Comparison of ENCODE assay signal across 8 cellular contexts in the genomic region with DNA sequence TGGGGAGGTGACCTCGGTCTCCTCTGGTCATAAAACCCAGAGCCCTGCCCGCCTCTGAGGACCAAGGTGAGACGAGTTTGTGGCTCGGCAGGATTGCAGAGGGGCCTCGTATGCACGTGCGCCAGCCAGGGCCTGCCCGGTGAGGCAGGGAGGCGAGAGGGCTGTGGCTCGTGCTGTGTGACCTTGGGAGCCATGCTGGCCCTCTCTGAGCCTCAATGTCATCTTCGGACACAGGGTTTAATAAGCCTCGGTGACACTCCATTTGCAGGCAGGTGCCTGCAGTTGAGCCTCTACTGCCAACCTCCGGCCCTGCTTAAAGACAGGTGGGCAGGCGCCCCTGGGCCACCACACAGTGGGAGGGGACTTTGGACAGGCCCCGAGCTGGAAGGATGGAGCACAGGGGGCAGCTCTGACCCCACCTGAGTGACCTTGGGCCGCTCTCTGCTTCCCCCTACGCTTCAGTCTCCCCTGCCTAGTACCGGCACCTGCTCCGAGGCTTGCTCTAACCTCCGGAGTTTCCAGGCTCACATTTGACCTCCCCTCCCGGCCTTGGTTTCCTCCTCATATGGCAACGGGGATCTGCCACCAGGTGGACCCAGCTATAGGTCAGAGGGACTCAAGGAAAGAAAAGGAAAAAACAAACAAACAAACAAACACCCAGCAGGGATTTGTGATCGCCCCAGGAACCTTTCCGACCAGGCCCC. TPM values are rescaled to one million over a fixed set of nuclear protein-coding genes. Genes with fewer than 3 reads are reported as not detected.
DNase-seq lines count a peak whose midpoint lies in the region; FAIRE-seq and TF ChIP-seq lines count a peak whose summit lies in the region.

No MANE protein-coding gene starts in this region.

- POLR2A ChIA-PET in CD4-positive, alpha-beta memory T cell (lab: Charles Lee; ENCODE audit: partially characterized antibody) = interaction anchor here (0.9 to 4.2 kb wide), 5 partner anchors 13 to 46 kb away, joined by 3 to 25 read pairs (median 6); no protein-coding TSS in a partner anchor
- POLR2A ChIA-PET in H1 (lab: Charles Lee; ENCODE audit: partially characterized antibody) = interaction anchor here (0.6 to 3.8 kb wide), 10 partner anchors 9 to 212 kb away, joined by 3 to 22 read pairs (median 4); a partner anchor contains a TSS

- H2AFZ ChIP-seq in H1 (ENCODE audit: low read length) (no peak overlapping the region), neuronal stem cell (ENCODE audit: low read length) (no peak overlapping the region)

- H4K91ac ChIP-seq in H1 (replicated peaks; ENCODE audit: insufficient read length, low read length) (no peak overlapping the region), neuronal stem cell (ENCODE audit: low read depth, low read length, poor library complexity) (no peak overlapping the region)

- peaks cover 0 to 12% of the 10 kb centered on the region in 2 donors for H3K36me3 Mint-ChIP-seq in CD4-positive, alpha-beta memory T cell

- no peak overlapping the region for H2BK15ac ChIP-seq in H1 (ENCODE audit: low read length)
- H2BK15ac ChIP-seq in neuronal stem cell (ENCODE audit: low read length) = no peak overlapping the region

- H3K4me3 Mint-ChIP-seq in CD4-positive, alpha-beta memory T cell = peak overlapping the region; percentile 84 to 90 (median 88)

- WGBS in H1 (ENCODE audit: extremely low coverage in 1 of 2, insufficient coverage in 1 of 2, insufficient read length in 1 of 2, insufficient replicate concordance in 2 of 2, low coverage in 1 of 2, low lambda C conversion rate in 2 of 2, missing lambda C conversion rate in 1 of 2), 2 experiments = 71% methylated on average over 24 of the region's 24 CpGs; no CpG with 5 or more reads in 1 of the 2 experiments
- no CpG with 5 or more reads among the region's 24 CpGs for WGBS in neuronal stem cell (ENCODE audit: extremely low coverage in 2 of 2, insufficient read length in 2 of 2, insufficient replicate concordance in 1 of 2), 2 donors

- H2BK20ac ChIP-seq in H1 (ENCODE audit: low read length) = no peak overlapping the region

- H2BK5ac ChIP-seq in H1 (ENCODE audit: low read depth, low read length) (peak overlapping the region; percentile 66; the same call in 1 of the 2 replicates), neuronal stem cell (ENCODE audit: low read length) (no peak overlapping the region)

- H3K14ac ChIP-seq in H1 (ENCODE audit: insufficient read length) = no peak overlapping the region
- no peak overlapping the region for H3K14ac ChIP-seq in neuronal stem cell (ENCODE audit: low read length)

- TF ChIP-seq RAD21 in H1 (IDR thresholded peaks at IDR 0.05 in 1 of 2, conservative IDR thresholded peaks at IDR 0.05 in 1 of 2; ENCODE audit: low read depth in 2 of 2, low read length in 2 of 2) = no peak

- H2BK120ac ChIP-seq in H1 (replicated peaks; ENCODE audit: low read depth, low read length) (no peak overlapping the region), neuronal stem cell (ENCODE audit: low read depth, low read length) (no peak overlapping the region)

- H3K4me2 ChIP-seq in H1 (ENCODE audit: insufficient read depth in 1 of 2, low read depth in 2 of 2, low read length in 2 of 2) (peak overlapping the region; percentile 59 to 86), neuronal stem cell (ENCODE audit: insufficient read depth, low read length, poor library complexity, severe bottlenecking) (peak overlapping the region; percentile 91)

- H3K4ac ChIP-seq in H1 (replicated peaks; ENCODE audit: insufficient read length, low read depth, low read length) (no peak overlapping the region), neuronal stem cell (ENCODE audit: low read length) (no peak overlapping the region)

- H3K9me3 Mint-ChIP-seq in CD4-positive, alpha-beta memory T cell = no peaks in the 10 kb centered on the region

- peaks cover 24 to 63% of the 10 kb centered on the region in 2 experiments; a peak in 3 of 4 replicates for H3K79me2 ChIP-seq in H1 (ENCODE audit: control insufficient read depth in 1 of 2, insufficient read depth in 2 of 2, low read length in 2 of 2)

- peaks cover 33% of the 10 kb centered on the region in 2 experiments for H4K20me1 ChIP-seq in H1 (replicated peaks in 1 of 2; ENCODE audit: control insufficient read depth in 1 of 2, insufficient read depth in 2 of 2, low read length in 2 of 2)

- DNase-seq in CD4-positive, alpha-beta memory T cell = no peak
- DNase-seq in NT2/D1 (ENCODE audit: low read depth, low spot score) = no peak
- DNase-seq in H1 (ENCODE audit: low read depth in 1 of 2, low spot score in 2 of 2) = no peak
- no peak for DNase-seq in neuronal stem cell (ENCODE audit: low spot score)
- DNase-seq in NCI-H2081 (lab: John Stamatoyannopoulos, UW) = no peak
- no peak for DNase-seq in ureter (ENCODE audit: low spot score)
- DNase-seq in NAMALWA (ENCODE audit: low spot score) = no peak
- DNase-seq in amniotic stem cell (lab: John Stamatoyannopoulos, UW) = no peak

- H3K79me1 ChIP-seq in H1 (ENCODE audit: low read depth, low read length) = peaks cover 8% of the 10 kb centered on the region
- peaks cover 34% of the 10 kb centered on the region for H3K79me1 ChIP-seq in neuronal stem cell (ENCODE audit: low read depth, low read length)

- intact Hi-C loops in CD4-positive, alpha-beta memory T cell (cut with micrococcal nuclease) = loop anchor here (10.0 kb wide), 1 partner anchor 489 kb away; a partner anchor contains a TSS

- no peaks in the 10 kb centered on the region for H3K27me3 Mint-ChIP-seq in CD4-positive, alpha-beta memory T cell

- no peak overlapping the region for H3K56ac ChIP-seq in H1 (replicated peaks; ENCODE audit: insufficient read length, low read depth, low read length)

- H3K27ac ChIP-seq in CD4-positive, alpha-beta memory T cell (ENCODE audit: low read depth, low read length) = peak overlapping the region; percentile 72
- H3K27ac ChIP-seq in H1 (ENCODE audit: low read depth, low read length) (no peak overlapping the region), neuronal stem cell (replicated peaks; ENCODE audit: low read length) (no peak overlapping the region)

- H2BK12ac ChIP-seq in H1 (ENCODE audit: low read depth, low read length) (no peak overlapping the region), neuronal stem cell (ENCODE audit: low read length) (peak overlapping the region; percentile 30)

- H3K23me2 ChIP-seq in H1 (ENCODE audit: low read depth, low read length) = peaks cover 6% of the 10 kb centered on the region; the same call in 1 of the 2 replicates

- peak overlapping the region in 1 of 2 donors; percentile 58 for H3K4me3 ChIP-seq in CD4-positive, alpha-beta memory T cell (ENCODE audit: low read length in 2 of 2)
- peak overlapping the region; percentile 84 for H3K4me3 ChIP-seq in NT2/D1 (ENCODE audit: insufficient read length, low read depth)
- H3K4me3 ChIP-seq in H1 (ENCODE audit: extremely low read depth in 1 of 4, insufficient read depth in 2 of 4, low read depth in 3 of 4, low read length in 4 of 4) = peak overlapping the region; percentile 63 to 94 (median 73)
- H3K4me3 ChIP-seq in neuronal stem cell (ENCODE audit: low read length in 2 of 2) = peak overlapping the region; percentile 65 to 88

- peaks cover 15 to 46% (median 30%) of the 10 kb centered on the region in 4 donors for H3K4me1 Mint-ChIP-seq in CD4-positive, alpha-beta memory T cell

- no peak for TF ChIP-seq EP300 in H1 (IDR thresholded peaks at IDR 0.05; ENCODE audit: borderline replicate concordance in 1 of 2, low read depth in 2 of 2, low read length in 2 of 2)

- H3K18ac ChIP-seq in H1 (ENCODE audit: extremely low read depth, low read length) = no peak overlapping the region
- H3K18ac ChIP-seq in neuronal stem cell (ENCODE audit: low read length) = peak overlapping the region; percentile 11

- H3K27ac Mint-ChIP-seq in CD4-positive, alpha-beta memory T cell = peak overlapping the region; percentile 88 to 97 (median 92)

- H3K23ac ChIP-seq in H1 (ENCODE audit: insufficient read length) (no peak overlapping the region), neuronal stem cell (ENCODE audit: low read depth, low read length, poor library complexity) (peak overlapping the region; percentile 53)

- no peak; a peak in 1 of 3 replicates for TF ChIP-seq POLR2A in H1 (IDR thresholded peaks at IDR 0.05; ENCODE audit: control extremely low read depth in 1 of 2, low read depth in 2 of 2, low read length in 2 of 2)

- H3K4me1 ChIP-seq in CD4-positive, alpha-beta memory T cell (ENCODE audit: insufficient read depth, low read length) = peaks cover 66% of the 10 kb centered on the region
- H3K4me1 ChIP-seq in NT2/D1 (ENCODE audit: insufficient read depth, insufficient read length) (peaks cover 45% of the 10 kb centered on the region), H1 (replicated peaks in 1 of 4; ENCODE audit: control insufficient read depth in 3 of 4, insufficient read depth in 4 of 4, low read length in 3 of 4) (peaks cover 0 to 39% (median 21%) of the 10 kb centered on the region in 4 experiments; a peak in 6 of 7 replicates), neuronal stem cell (ENCODE audit: control insufficient read depth in 2 of 2, insufficient read depth in 1 of 2, low read depth in 1 of 2, low read length in 2 of 2) (peaks cover 11% of the 10 kb centered on the region in 2 donors)

- H3K9ac ChIP-seq in NT2/D1 (ENCODE audit: insufficient read length, low read depth) = peak overlapping the region; percentile 90
- no peak overlapping the region for H3K9ac ChIP-seq in H1 (replicated peaks in 1 of 4; ENCODE audit: extremely low read depth in 1 of 4, low read depth in 3 of 4, low read length in 3 of 4)
- no peak overlapping the region for H3K9ac ChIP-seq in neuronal stem cell (ENCODE audit: low read depth, low read length, poor library complexity)

- peak; percentile 45 for FAIRE-seq in H1 (lab: Jason Lieb, UNC)

- no peaks in the 10 kb centered on the region for H3K27me3 ChIP-seq in CD4-positive, alpha-beta memory T cell (ENCODE audit: insufficient read depth, low read length)
- H3K27me3 ChIP-seq in NT2/D1 (ENCODE audit: insufficient read depth, insufficient read length) (peaks cover 14% of the 10 kb centered on the region), H1 (replicated peaks in 1 of 4; ENCODE audit: control insufficient read depth in 3 of 4, extremely low read depth in 1 of 4, insufficient read depth in 3 of 4, low read length in 3 of 4) (peaks cover 10 to 15% (median 13%) of the 10 kb centered on the region in 4 experiments), neuronal stem cell (ENCODE audit: control insufficient read depth in 3 of 3, insufficient read depth in 3 of 3, low read depth in 1 of 3, low read length in 3 of 3) (peaks cover 4 to 14% (median 12%) of the 10 kb centered on the region in 3 experiments)

- CTCF ChIA-PET in CD4-positive, alpha-beta memory T cell (lab: Charles Lee; ENCODE audit: partially characterized antibody) = no interaction called here
- CTCF ChIA-PET in H1 (lab: Charles Lee; ENCODE audit: partially characterized antibody) = interaction anchor here (0.5 to 1.4 kb wide), 3 partner anchors 10 to 93 kb away, joined by 3 to 4 read pairs (median 3); a partner anchor contains a TSS

- no peak overlapping the region for H4K5ac ChIP-seq in H1 (ENCODE audit: insufficient read length, low read depth, low read length)

- H3K9me3 ChIP-seq in CD4-positive, alpha-beta memory T cell (ENCODE audit: control insufficient read depth in 1 of 2, low read length in 2 of 2) = no peaks in the 10 kb centered on the region
- H3K9me3 ChIP-seq in NT2/D1 (ENCODE audit: insufficient read depth, low read length) (no peaks in the 10 kb centered on the region), H1 (ENCODE audit: insufficient read depth in 2 of 2, low read depth in 1 of 2, low read length in 1 of 2) (no peaks in the 10 kb centered on the region), neuronal stem cell (replicated peaks in 1 of 2; ENCODE audit: control insufficient read depth in 2 of 2, insufficient read depth in 1 of 2, low read depth in 1 of 2, low read length in 2 of 2) (no peaks in the 10 kb centered on the region)

- H3K36me3 ChIP-seq in CD4-positive, alpha-beta memory T cell (ENCODE audit: insufficient read depth, low read length) = no peaks in the 10 kb centered on the region
- peaks cover 40% of the 10 kb centered on the region for H3K36me3 ChIP-seq in NT2/D1 (ENCODE audit: insufficient read depth, insufficient read length, low read length)
- H3K36me3 ChIP-seq in H1 (ENCODE audit: control insufficient read depth in 2 of 4, insufficient read depth in 4 of 4, low read length in 3 of 4) = no peaks in the 10 kb centered on the region
- H3K36me3 ChIP-seq in neuronal stem cell (replicated peaks in 1 of 2; ENCODE audit: control insufficient read depth in 2 of 2, insufficient read depth in 2 of 2, low read length in 2 of 2) = peaks cover 2 to 6% of the 10 kb centered on the region in 2 donors

- H2AK5ac ChIP-seq in H1 (ENCODE audit: low read depth, low read length) (no peak overlapping the region), neuronal stem cell (ENCODE audit: low read depth, low read length) (peak overlapping the region; percentile 5)

- peak in 2 of 3 experiments; percentile 16 to 29; a peak in 2 of 4 replicates for TF ChIP-seq CTCF in H1 (IDR thresholded peaks at IDR 0.05; ENCODE audit: control extremely low read depth in 1 of 3, insufficient read depth in 1 of 3, low read depth in 1 of 3, low read length in 3 of 3)

- H4K8ac ChIP-seq in H1 (ENCODE audit: extremely low read depth, insufficient read depth, low read length) (peak overlapping the region; percentile 31), neuronal stem cell (ENCODE audit: low read depth, low read length) (no peak overlapping the region)

RNA-seq across cellular contexts. Expression of a gene that starts 3.2 kb away (rescaled TPM):
- 10 to 100 TPM; 57.0 to 57.7 TPM for total RNA-seq in CD4-positive, alpha-beta memory T cell
- 10 to 100 TPM in 1 of 2 donors, 1 to 10 TPM in 1; 9.6 to 48.2 TPM for polyA plus RNA-seq in CD4-positive, alpha-beta memory T cell
- 16.6 and 17.8 TPM in 2 replicates for total RNA-seq in H1 (2021; fragmentation: NEBNext Ultra II Directional; extraction: Animal tissue kit (Norgen Biotek cat#: 25700))
- 5.6 and 9.1 TPM in 2 replicates for polyA plus RNA-seq in H1 (2011; rRNA removed)
- 5.6 TPM for polyA plus RNA-seq in H1 (2011; cell fraction: cytosol; rRNA removed)
- polyA plus RNA-seq in H1 (2011; cell fraction: nucleus; rRNA removed) = 19.7 TPM
- 5.4 to 9.5 TPM (median 8.5 TPM) in 4 replicates for polyA plus RNA-seq in H1 (2012, experiment 1 of 2)
- polyA plus RNA-seq in H1 (2012, experiment 2 of 2) = 4.5 TPM
- 17.9 TPM for polyA plus RNA-seq in H1 (2013, experiment 1 of 2)
- 15.8 TPM for polyA plus RNA-seq in H1 (2013, experiment 2 of 2)
- 3.1 and 3.5 TPM in 2 replicates for polyA minus RNA-seq in H1 (2011; rRNA and poly(A)+ RNA removed)
- polyA minus RNA-seq in H1 (2011; cell fraction: cytosol; rRNA and poly(A)+ RNA removed) = 9.5 TPM
- polyA minus RNA-seq in H1 (2011; cell fraction: nucleus; rRNA and poly(A)+ RNA removed) = 14.4 TPM
- 9.3 TPM for polyA plus RNA-seq in neuronal stem cell (2013, experiment 1 of 2)
- 10.2 TPM for polyA plus RNA-seq in neuronal stem cell (2013, experiment 2 of 2)
- total RNA-seq in ureter = 63.8 TPM

RNA-seq across cellular contexts. Expression of a gene that starts 56.0 kb away (rescaled TPM):
- 10 to 100 TPM; 38.6 to 42.6 TPM for total RNA-seq in CD4-positive, alpha-beta memory T cell
- polyA plus RNA-seq in CD4-positive, alpha-beta memory T cell = 1 to 10 TPM; 5.2 to 6.1 TPM
- 41.4 and 51.4 TPM in 2 replicates for total RNA-seq in H1 (2021; fragmentation: NEBNext Ultra II Directional; extraction: Animal tissue kit (Norgen Biotek cat#: 25700))
- polyA plus RNA-seq in H1 (2011; rRNA removed) = 30.2 and 50.9 TPM in 2 replicates
- 20.8 TPM for polyA plus RNA-seq in H1 (2011; cell fraction: cytosol; rRNA removed)
- polyA plus RNA-seq in H1 (2011; cell fraction: nucleus; rRNA removed) = 63.1 TPM
- polyA plus RNA-seq in H1 (2012, experiment 1 of 2) = 38.4 to 43.8 TPM (median 41.8 TPM) in 4 replicates
- 41.0 TPM for polyA plus RNA-seq in H1 (2012, experiment 2 of 2)
- 50.9 TPM for polyA plus RNA-seq in H1 (2013, experiment 1 of 2)
- 51.6 TPM for polyA plus RNA-seq in H1 (2013, experiment 2 of 2)
- 15.1 and 22.0 TPM in 2 replicates for polyA minus RNA-seq in H1 (2011; rRNA and poly(A)+ RNA removed)
- polyA minus RNA-seq in H1 (2011; cell fraction: cytosol; rRNA and poly(A)+ RNA removed) = 18.9 TPM
- 25.7 TPM for polyA minus RNA-seq in H1 (2011; cell fraction: nucleus; rRNA and poly(A)+ RNA removed)
- polyA plus RNA-seq in neuronal stem cell (2013, experiment 1 of 2) = 64.0 TPM
- 61.2 TPM for polyA plus RNA-seq in neuronal stem cell (2013, experiment 2 of 2)
- total RNA-seq in ureter = 27.3 TPM
